8 cellular contexts compared by ENCODE assay signal in genomic region chr6:36423101-36423824, GRCh38. TPM values are rescaled to one million over a fixed set of nuclear protein-coding genes. Genes with fewer than 3 reads are reported as not detected.
DNase-seq lines count a peak whose midpoint lies in the region; ATAC-seq, FAIRE-seq and TF ChIP-seq lines count a peak whose summit lies in the region.

No MANE protein-coding gene starts in this region.

- no peak overlapping the region for H3K27ac ChIP-seq in H1 (ENCODE audit: low read depth, low read length)
- H3K27ac ChIP-seq in mesendoderm (ENCODE audit: low read depth, low read length): no peak overlapping the region

- no peak overlapping the region for H3K14ac ChIP-seq in H1 (ENCODE audit: insufficient read length)

- peak; percentile 54 for TF ChIP-seq CTCF in Calu3 (IDR thresholded peaks at IDR 0.05; ENCODE audit: unreplicated experiment)
- peak; percentile 61 to 74 (median 71) for TF ChIP-seq CTCF in H1 (IDR thresholded peaks at IDR 0.05; ENCODE audit: control extremely low read depth in 1 of 3, insufficient read depth in 1 of 3, low read depth in 1 of 3, low read length in 3 of 3)

- H2BK15ac ChIP-seq in H1 (ENCODE audit: low read length) (no peak overlapping the region), mesendoderm (replicated peaks; ENCODE audit: low read depth) (no peak overlapping the region)

- H3K27me3 ChIP-seq in H1 (replicated peaks in 1 of 4; ENCODE audit: control insufficient read depth in 3 of 4, extremely low read depth in 1 of 4, insufficient read depth in 3 of 4, low read length in 3 of 4) (no peaks in the 10 kb centered on the region), mesendoderm (ENCODE audit: insufficient read depth, low read length, poor library complexity) (peaks cover 1% of the 10 kb centered on the region)

- H3K4me1 ChIP-seq in H1 (replicated peaks in 1 of 4; ENCODE audit: control insufficient read depth in 3 of 4, insufficient read depth in 4 of 4, low read length in 3 of 4) (peaks cover 0 to 5% (median 3%) of the 10 kb centered on the region in 4 experiments; a peak in 4 of 7 replicates), mesendoderm (ENCODE audit: control insufficient read depth, low read depth, low read length) (peaks cover 1% of the 10 kb centered on the region)

- peak overlapping the region; percentile 90 for H2AFZ ChIP-seq in H1 (ENCODE audit: low read length)

- WGBS in H1 (ENCODE audit: extremely low coverage in 1 of 2, insufficient coverage in 1 of 2, insufficient read length in 1 of 2, insufficient replicate concordance in 2 of 2, low coverage in 1 of 2, low lambda C conversion rate in 2 of 2, missing lambda C conversion rate in 1 of 2), 2 experiments: 2% methylated on average over 51 of the region's 51 CpGs; no CpG with 5 or more reads in 1 of the 2 experiments
- WGBS in mesendoderm (ENCODE audit: extremely low coverage, insufficient coverage, low lambda C conversion rate): no CpG with 5 or more reads among the region's 51 CpGs

- no TSS peak for BruUV-seq in Calu3 (replicated peaks; lab: Mats Ljungman, UMichigan)

- POLR2A ChIA-PET in H1 (lab: Charles Lee; ENCODE audit: partially characterized antibody): interaction anchor here (0.5 to 1.3 kb wide), 7 partner anchors 20 to 683 kb away, joined by 3 to 4 read pairs (median 3); partner anchors contain the start of gene ETV7

- TF ChIP-seq EP300 in H1 (IDR thresholded peaks at IDR 0.05; ENCODE audit: borderline replicate concordance in 1 of 2, low read depth in 2 of 2, low read length in 2 of 2): peak in 1 of 2 experiments; percentile 19; a peak in 1 of 3 replicates

- H2BK5ac ChIP-seq in H1 (ENCODE audit: low read depth, low read length) (no peak overlapping the region), mesendoderm (ENCODE audit: low read length) (no peak overlapping the region)

- peak in 1 of 2 experiments; percentile 66; a peak in 2 of 3 replicates for TF ChIP-seq POLR2A in H1 (IDR thresholded peaks at IDR 0.05; ENCODE audit: control extremely low read depth in 1 of 2, low read depth in 2 of 2, low read length in 2 of 2)

- H3K4me2 ChIP-seq in H1 (ENCODE audit: insufficient read depth in 1 of 2, low read depth in 2 of 2, low read length in 2 of 2) (peak overlapping the region; percentile 66 to 67), mesendoderm (ENCODE audit: low read length) (peak overlapping the region; percentile 92)

- no peaks in the 10 kb centered on the region for H3K36me3 ChIP-seq in H1 (ENCODE audit: control insufficient read depth in 2 of 4, insufficient read depth in 4 of 4, low read length in 3 of 4)
- no peaks in the 10 kb centered on the region for H3K36me3 ChIP-seq in mesendoderm (ENCODE audit: control insufficient read depth, insufficient read depth, low read length)

- H2BK120ac ChIP-seq in H1 (replicated peaks; ENCODE audit: low read depth, low read length): peak overlapping the region; percentile 78
- no peak overlapping the region for H2BK120ac ChIP-seq in mesendoderm (ENCODE audit: low read depth, low read length)

- peak overlapping the region; percentile 74 for H3K4me3 Mint-ChIP-seq in Calu3 (ENCODE audit: low read depth, unreplicated experiment)

- H3K4ac ChIP-seq in H1 (replicated peaks; ENCODE audit: insufficient read length, low read depth, low read length): peak overlapping the region; percentile 28
- H3K4ac ChIP-seq in mesendoderm (ENCODE audit: low read depth, low read length): no peak overlapping the region

- H4K91ac ChIP-seq in H1 (replicated peaks; ENCODE audit: insufficient read length, low read length): peak overlapping the region; percentile 83

- intact Hi-C loops in Calu3 (cut with micrococcal nuclease; ENCODE audit: unreplicated experiment): loop anchor here (2.0 kb wide), 1 partner anchor 336 kb away; no protein-coding TSS in a partner anchor

- peak overlapping the region; percentile 7 for H3K56ac ChIP-seq in H1 (replicated peaks; ENCODE audit: insufficient read length, low read depth, low read length)
- peak overlapping the region; percentile 97 for H3K56ac ChIP-seq in mesendoderm (ENCODE audit: low read length)

- peaks cover 13% of the 10 kb centered on the region for H3K36me3 Mint-ChIP-seq in Calu3 (ENCODE audit: insufficient read depth, unreplicated experiment)

- 0 out of 2 replicates have a peak overlapping the region, but pooled peaks have one; percentile 29 for H3K18ac ChIP-seq in H1 (ENCODE audit: extremely low read depth, low read length)
- H3K18ac ChIP-seq in mesendoderm (ENCODE audit: low read length): no peak overlapping the region

- H3K79me2 ChIP-seq in H1 (ENCODE audit: control insufficient read depth in 1 of 2, insufficient read depth in 2 of 2, low read length in 2 of 2) (no peaks in the 10 kb centered on the region), mesendoderm (ENCODE audit: control insufficient read depth, insufficient read depth, low read length) (no peaks in the 10 kb centered on the region)

- H3K27ac Mint-ChIP-seq in Calu3 (ENCODE audit: unreplicated experiment): peak overlapping the region; percentile 85

- H3K9me3 Mint-ChIP-seq in Calu3 (ENCODE audit: low read depth, unreplicated experiment): no peaks in the 10 kb centered on the region

- no peaks in the 10 kb centered on the region for H3K27me3 Mint-ChIP-seq in Calu3 (ENCODE audit: unreplicated experiment)

- H3K9ac ChIP-seq in H1 (replicated peaks in 1 of 4; ENCODE audit: extremely low read depth in 1 of 4, low read depth in 3 of 4, low read length in 3 of 4) (peak overlapping the region in 3 of 4 experiments; percentile 38 to 60 (median 60); a peak in 5 of 7 replicates), mesendoderm (ENCODE audit: low read length) (peak overlapping the region; percentile 92)

- no peak overlapping the region for H2AK5ac ChIP-seq in H1 (ENCODE audit: low read depth, low read length)
- H2AK5ac ChIP-seq in mesendoderm (ENCODE audit: low read length): peak overlapping the region; percentile 31

- DNase-seq in Calu3: peak; percentile 99
- peak; percentile 96 for DNase-seq in HTR-8/SVneo (ENCODE audit: insufficient read length, low spot score)
- DNase-seq in NOMO-1 (lab: John Stamatoyannopoulos, UW; ENCODE audit: unreplicated experiment in 2 of 2): peak; percentile 98 to 99
- DNase-seq in activated CD8-positive, alpha-beta memory T cell treated with anti-CD3 and anti-CD28 coated beads for 48 hours (ENCODE audit: low read depth in 2 of 3, low spot score in 2 of 3): peak; percentile 92 to 96 (median 96)
- peak; percentile 91 to 97 for DNase-seq in H1 (ENCODE audit: low read depth in 1 of 2, low spot score in 2 of 2)
- peak; percentile 99 for DNase-seq in mesendoderm
- DNase-seq in stimulated activated CD8-positive, alpha-beta memory T cell treated with anti-CD3 and anti-CD28 coated beads, Interleukin-12 subunit alpha, Interleukin-12 subunit beta, amount 100 ng/mL, for 4 hours (ENCODE audit: low read depth): peak; percentile 96

- peaks cover 18% of the 10 kb centered on the region for H3K4me1 Mint-ChIP-seq in Calu3 (ENCODE audit: low read depth, unreplicated experiment)

- H4K5ac ChIP-seq in H1 (ENCODE audit: insufficient read length, low read depth, low read length) (peak overlapping the region; percentile 69), mesendoderm (ENCODE audit: low read length) (no peak overlapping the region)

- H3K79me1 ChIP-seq in H1 (ENCODE audit: low read depth, low read length): no peaks in the 10 kb centered on the region
- no peaks in the 10 kb centered on the region for H3K79me1 ChIP-seq in mesendoderm (ENCODE audit: low read length)

- H3K23me2 ChIP-seq in H1 (ENCODE audit: low read depth, low read length): peaks cover 3% of the 10 kb centered on the region; the same call in 1 of the 2 replicates

- H2BK20ac ChIP-seq in H1 (ENCODE audit: low read length): no peak overlapping the region

- peak; percentile 58 to 66 for TF ChIP-seq RAD21 in H1 (IDR thresholded peaks at IDR 0.05 in 1 of 2, conservative IDR thresholded peaks at IDR 0.05 in 1 of 2; ENCODE audit: low read depth in 2 of 2, low read length in 2 of 2)

- CTCF ChIA-PET in Calu3 (lab: Charles Lee) (interaction anchor here (0.5 to 1.2 kb wide), 10 partner anchors 18 to 360 kb away, joined by 3 to 11 read pairs (median 4); partner anchors contain the start of genes KCTD20 and PXT1), H1 (lab: Charles Lee; ENCODE audit: partially characterized antibody) (interaction anchor here (0.6 to 1.4 kb wide), 10 partner anchors 14 to 240 kb away, joined by 3 to 6 read pairs (median 3); no protein-coding TSS in a partner anchor)

- H3K9me3 ChIP-seq in H1 (ENCODE audit: insufficient read depth in 2 of 2, low read depth in 1 of 2, low read length in 1 of 2): no peaks in the 10 kb centered on the region

- H2BK12ac ChIP-seq in H1 (ENCODE audit: low read depth, low read length): no peak overlapping the region

- H3K4me3 ChIP-seq in H1 (ENCODE audit: extremely low read depth in 1 of 4, insufficient read depth in 2 of 4, low read depth in 3 of 4, low read length in 4 of 4) (peak overlapping the region; percentile 42 to 64 (median 56); a peak in 7 of 8 replicates), mesendoderm (ENCODE audit: low read length) (peak overlapping the region; percentile 76)

- H3K23ac ChIP-seq in H1 (ENCODE audit: insufficient read length) (no peak overlapping the region), mesendoderm (ENCODE audit: low read length) (no peak overlapping the region)

- H4K20me1 ChIP-seq in H1 (replicated peaks in 1 of 2; ENCODE audit: control insufficient read depth in 1 of 2, insufficient read depth in 2 of 2, low read length in 2 of 2): no peaks in the 10 kb centered on the region

- FAIRE-seq in HTR-8/SVneo (lab: Jason Lieb, UNC) (peak; percentile 98), H1 (lab: Jason Lieb, UNC) (no peak)

- ATAC-seq in GM21367 (IDR thresholded peaks at IDR 0.05; ENCODE audit: unreplicated experiment): peak; percentile 87

- H4K8ac ChIP-seq in H1 (ENCODE audit: extremely low read depth, insufficient read depth, low read length) (peak overlapping the region; percentile 82; the same call in 1 of the 2 replicates), mesendoderm (ENCODE audit: low read depth, low read length) (no peak overlapping the region)

RNA-seq across cellular contexts. Expression of gene PXT1, which starts 19.4 kb away (rescaled TPM):
- 0.21 TPM in 1 of 2 replicates, not detected in the other for total RNA-seq in Calu3 (2022)
- not detected in 2 replicates for total RNA-seq in H1 (2021; fragmentation: NEBNext Ultra II Directional; extraction: Animal tissue kit (Norgen Biotek cat#: 25700))
- 0.06 and 0.20 TPM in 2 replicates for polyA plus RNA-seq in H1 (2011; rRNA removed)
- 0.23 TPM for polyA plus RNA-seq in H1 (2011; cell fraction: cytosol; rRNA removed)
- 0.16 TPM for polyA plus RNA-seq in H1 (2011; cell fraction: nucleus; rRNA removed)
- 0.17 to 0.21 TPM in 2 of 4 replicates, not detected in the others for polyA plus RNA-seq in H1 (2012, experiment 1 of 2)
- polyA plus RNA-seq in H1 (2012, experiment 2 of 2): not detected
- polyA plus RNA-seq in H1 (2013, experiment 1 of 2): not detected
- polyA plus RNA-seq in H1 (2013, experiment 2 of 2): 0.04 TPM
- polyA minus RNA-seq in H1 (2011; rRNA and poly(A)+ RNA removed): 0.19 TPM in 1 of 2 replicates, not detected in the other
- not detected for polyA minus RNA-seq in H1 (2011; cell fraction: cytosol; rRNA and poly(A)+ RNA removed)
- polyA minus RNA-seq in H1 (2011; cell fraction: nucleus; rRNA and poly(A)+ RNA removed): not detected
- polyA plus RNA-seq in mesendoderm (2013, experiment 1 of 2): 0.03 TPM
- 0.10 TPM for polyA plus RNA-seq in mesendoderm (2013, experiment 2 of 2)

RNA-seq across cellular contexts. Expression of gene KCTD20, which starts 19.5 kb away (rescaled TPM):
- 43.3 and 45.1 TPM in 2 replicates for total RNA-seq in Calu3 (2022)
- 23.2 and 26.2 TPM in 2 replicates for total RNA-seq in H1 (2021; fragmentation: NEBNext Ultra II Directional; extraction: Animal tissue kit (Norgen Biotek cat#: 25700))
- 8.4 and 10.1 TPM in 2 replicates for polyA plus RNA-seq in H1 (2011; rRNA removed)
- 14.6 TPM for polyA plus RNA-seq in H1 (2011; cell fraction: cytosol; rRNA removed)
- 9.5 TPM for polyA plus RNA-seq in H1 (2011; cell fraction: nucleus; rRNA removed)
- 12.0 to 17.1 TPM (median 13.5 TPM) in 4 replicates for polyA plus RNA-seq in H1 (2012, experiment 1 of 2)
- 0.92 TPM for polyA plus RNA-seq in H1 (2012, experiment 2 of 2)
- 14.9 TPM for polyA plus RNA-seq in H1 (2013, experiment 1 of 2)
- polyA plus RNA-seq in H1 (2013, experiment 2 of 2): 15.7 TPM
- 26.8 and 36.7 TPM in 2 replicates for polyA minus RNA-seq in H1 (2011; rRNA and poly(A)+ RNA removed)
- polyA minus RNA-seq in H1 (2011; cell fraction: cytosol; rRNA and poly(A)+ RNA removed): 15.2 TPM
- polyA minus RNA-seq in H1 (2011; cell fraction: nucleus; rRNA and poly(A)+ RNA removed): 25.3 TPM
- polyA plus RNA-seq in mesendoderm (2013, experiment 1 of 2): 19.5 TPM
- polyA plus RNA-seq in mesendoderm (2013, experiment 2 of 2): 18.9 TPM

RNA-seq across cellular contexts. Expression of gene ETV7, which starts 35.8 kb away (rescaled TPM):
- total RNA-seq in Calu3 (2022): 2.6 and 8.7 TPM in 2 replicates
- total RNA-seq in H1 (2021; fragmentation: NEBNext Ultra II Directional; extraction: Animal tissue kit (Norgen Biotek cat#: 25700)): 0.21 and 0.54 TPM in 2 replicates
- polyA plus RNA-seq in H1 (2011; rRNA removed): 2.4 TPM in 2 replicates
- 2.1 TPM for polyA plus RNA-seq in H1 (2011; cell fraction: cytosol; rRNA removed)
- polyA plus RNA-seq in H1 (2011; cell fraction: nucleus; rRNA removed): 2.4 TPM
- polyA plus RNA-seq in H1 (2012, experiment 1 of 2): 1.1 to 2.4 TPM (median 2.0 TPM) in 4 replicates
- 2.1 TPM for polyA plus RNA-seq in H1 (2012, experiment 2 of 2)
- polyA plus RNA-seq in H1 (2013, experiment 1 of 2): 0.49 TPM
- 0.61 TPM for polyA plus RNA-seq in H1 (2013, experiment 2 of 2)
- 0.63 and 1.2 TPM in 2 replicates for polyA minus RNA-seq in H1 (2011; rRNA and poly(A)+ RNA removed)
- 1.5 TPM for polyA minus RNA-seq in H1 (2011; cell fraction: cytosol; rRNA and poly(A)+ RNA removed)
- 0.60 TPM for polyA minus RNA-seq in H1 (2011; cell fraction: nucleus; rRNA and poly(A)+ RNA removed)
- 0.28 TPM for polyA plus RNA-seq in mesendoderm (2013, experiment 1 of 2)
- 0.27 TPM for polyA plus RNA-seq in mesendoderm (2013, experiment 2 of 2)
